Comparison of ENCODE assay signal across 8 cellular contexts in genomic region chr19:40347476-40348124, GRCh38. TPM values are rescaled to one million over a fixed set of nuclear protein-coding genes. Genes with fewer than 3 reads are reported as not detected.
A peak's percentile ranks its signal among the peaks of the same experiment; 100 is the strongest.
DNase-seq lines count a peak whose midpoint lies in the region; ATAC-seq and TF ChIP-seq lines count a peak whose summit lies in the region.

No MANE protein-coding gene starts in this region.

- peaks cover 21 to 61% (median 43%) of the 10 kb centered on the region in 4 donors for H3K4me1 Mint-ChIP-seq in naive thymus-derived CD8-positive, alpha-beta T cell

- H3K27ac Mint-ChIP-seq in naive thymus-derived CD8-positive, alpha-beta T cell, result peak overlapping the region; percentile 45 to 98 (median 94)

- peaks cover 20% of the 10 kb centered on the region for H3K4me1 ChIP-seq in BLaER1

- TF ChIP-seq POLR2A in erythroblast (IDR thresholded peaks at IDR 0.05; ENCODE audit: low read length), result no peak

- ATAC-seq in naive thymus-derived CD8-positive, alpha-beta T cell, result no peak
- no peak for ATAC-seq in GM21825 (IDR thresholded peaks at IDR 0.05; ENCODE audit: unreplicated experiment)

- H3K27me3 ChIP-seq in BLaER1, result no peaks in the 10 kb centered on the region

- peak in 1 of 10 donors; percentile 4 for DNase-seq in naive thymus-derived CD8-positive, alpha-beta T cell
- DNase-seq in erythroblast (lab: John Stamatoyannopoulos, UW) (no peak), SHP77 treated with DMSO at 0.1 percent for 48 hours (lab: John Stamatoyannopoulos, UW) (no peak), RPMI8226 (no peak)

- POLR2A ChIA-PET in naive thymus-derived CD8-positive, alpha-beta T cell (lab: Charles Lee), result interaction anchor here (0.9 to 2.1 kb wide), 10 partner anchors 23 to 431 kb away, joined by 3 to 16 read pairs (median 6); partner anchors contain the start of genes AKT2, BLVRB, RAB4B and SERTAD1

- H3K4me2 ChIP-seq in BLaER1, result peak overlapping the region; percentile 86

- H3K9me3 Mint-ChIP-seq in naive thymus-derived CD8-positive, alpha-beta T cell, result no peaks in the 10 kb centered on the region

- H3K36me3 ChIP-seq in BLaER1, result peaks cover 16% of the 10 kb centered on the region
- peaks cover 12% of the 10 kb centered on the region; the same call in 1 of the 2 replicates for H3K36me3 ChIP-seq in KOPT-K1 (ENCODE audit: insufficient read depth, low read length)

- H3K9me3 ChIP-seq in BLaER1 (no peaks in the 10 kb centered on the region), KOPT-K1 (ENCODE audit: insufficient read depth, low read length, poor library complexity, severe bottlenecking) (no peaks in the 10 kb centered on the region)

- peak overlapping the region; percentile 80 for H3K27ac ChIP-seq in BLaER1
- H3K27ac ChIP-seq in KOPT-K1 (ENCODE audit: low read depth, low read length, poor library complexity, severe bottlenecking), result peak overlapping the region; percentile 74
- H3K27ac ChIP-seq in cingulate gyrus (ENCODE audit: low read depth, low read length), result peak overlapping the region; percentile 69

- H3K36me3 Mint-ChIP-seq in naive thymus-derived CD8-positive, alpha-beta T cell, result peaks cover 0 to 10% (median 0%) of the 10 kb centered on the region in 3 donors

- no peaks in the 10 kb centered on the region for H3K27me3 Mint-ChIP-seq in naive thymus-derived CD8-positive, alpha-beta T cell

- peak overlapping the region; percentile 83 to 98 (median 94) for H3K4me3 Mint-ChIP-seq in naive thymus-derived CD8-positive, alpha-beta T cell

- peak overlapping the region; percentile 85 for H3K9ac ChIP-seq in BLaER1

- peak overlapping the region; percentile 77 for H3K4me3 ChIP-seq in BLaER1

- peaks cover 20% of the 10 kb centered on the region; the same call in 1 of the 2 replicates for H4K20me1 ChIP-seq in BLaER1

RNA-seq across cellular contexts. Expression of gene C19orf47, which starts 0.6 kb away (rescaled TPM):
- 10 to 100 TPM; 12.6 to 16.9 TPM for total RNA-seq in naive thymus-derived CD8-positive, alpha-beta T cell
- 10 to 100 TPM in 1 of 3 donors, 1 to 10 TPM in 2; 6.8 to 10.0 (median 9.8) TPM for polyA plus RNA-seq in naive thymus-derived CD8-positive, alpha-beta T cell

RNA-seq across cellular contexts. Expression of gene PLD3, which starts 0.9 kb away (rescaled TPM):
- total RNA-seq in naive thymus-derived CD8-positive, alpha-beta T cell, result 10 to 100 TPM; 92.5 to 98.6 TPM
- 10 to 100 TPM; 46.5 to 87.5 (median 67.5) TPM for polyA plus RNA-seq in naive thymus-derived CD8-positive, alpha-beta T cell

RNA-seq across cellular contexts. Expression of gene HIPK4, which starts 42.4 kb away (rescaled TPM):
- under 1 TPM; 0.18 to 0.19 TPM for total RNA-seq in naive thymus-derived CD8-positive, alpha-beta T cell
- polyA plus RNA-seq in naive thymus-derived CD8-positive, alpha-beta T cell, result not detected
